Comparison of ENCODE assay signal across 2 cellular contexts in genomic region chr4:7971881-7972500, GRCh38.
TF ChIP-seq lines count a peak whose summit lies in the region.

No MANE protein-coding gene starts in this region.

TF ChIP-seq in GM23338, 12 proteins besides CTCF, POLR2A, EP300 and RAD21 (continued from another document):
- TF ChIP-seq REST (IDR thresholded peaks at IDR 0.05; ENCODE audit: unreplicated experiment) (no peak), EZH2phosphoT487 (IDR thresholded peaks at IDR 0.05; ENCODE audit: unreplicated experiment) (no peak)
TF ChIP-seq in GM23338: peak in this region for 0.

TF ChIP-seq in H1, 55 proteins besides CTCF, POLR2A, EP300 and RAD21:
- TF ChIP-seq MAX (IDR thresholded peaks at IDR 0.05) (no peak), PHF8 (conservative IDR thresholded peaks at IDR 0.05; ENCODE audit: low read depth, low read length) (no peak), RBBP5 (IDR thresholded peaks at IDR 0.05; ENCODE audit: borderline replicate concordance, low read depth, low read length) (no peak), USF2 (IDR thresholded peaks at IDR 0.05; ENCODE audit: low read length) (no peak), TAF1 (IDR thresholded peaks at IDR 0.05; ENCODE audit: low read depth, low read length) (no peak), YY1 (IDR thresholded peaks at IDR 0.05; ENCODE audit: low read depth, low read length) (no peak), KDM1A (IDR thresholded peaks at IDR 0.05; ENCODE audit: borderline replicate concordance, low read length) (no peak), POLR2AphosphoS5 (IDR thresholded peaks at IDR 0.05; ENCODE audit: low read depth, low read length) (no peak), HDAC6 (IDR thresholded peaks at IDR 0.05; ENCODE audit: low read depth, low read length) (no peak), CTBP2 (IDR thresholded peaks at IDR 0.05; ENCODE audit: borderline replicate concordance, insufficient read depth, insufficient read length, low read length) (no peak), MAFK (IDR thresholded peaks at IDR 0.05; ENCODE audit: low read depth, low read length) (no peak), ASH2L (IDR thresholded peaks at IDR 0.05; ENCODE audit: low read length) (no peak), HDAC2 (IDR thresholded peaks at IDR 0.05; ENCODE audit: borderline replicate concordance in 1 of 2, low read depth in 2 of 2, low read length in 2 of 2) (no peak)
